In the genomic region with DNA sequence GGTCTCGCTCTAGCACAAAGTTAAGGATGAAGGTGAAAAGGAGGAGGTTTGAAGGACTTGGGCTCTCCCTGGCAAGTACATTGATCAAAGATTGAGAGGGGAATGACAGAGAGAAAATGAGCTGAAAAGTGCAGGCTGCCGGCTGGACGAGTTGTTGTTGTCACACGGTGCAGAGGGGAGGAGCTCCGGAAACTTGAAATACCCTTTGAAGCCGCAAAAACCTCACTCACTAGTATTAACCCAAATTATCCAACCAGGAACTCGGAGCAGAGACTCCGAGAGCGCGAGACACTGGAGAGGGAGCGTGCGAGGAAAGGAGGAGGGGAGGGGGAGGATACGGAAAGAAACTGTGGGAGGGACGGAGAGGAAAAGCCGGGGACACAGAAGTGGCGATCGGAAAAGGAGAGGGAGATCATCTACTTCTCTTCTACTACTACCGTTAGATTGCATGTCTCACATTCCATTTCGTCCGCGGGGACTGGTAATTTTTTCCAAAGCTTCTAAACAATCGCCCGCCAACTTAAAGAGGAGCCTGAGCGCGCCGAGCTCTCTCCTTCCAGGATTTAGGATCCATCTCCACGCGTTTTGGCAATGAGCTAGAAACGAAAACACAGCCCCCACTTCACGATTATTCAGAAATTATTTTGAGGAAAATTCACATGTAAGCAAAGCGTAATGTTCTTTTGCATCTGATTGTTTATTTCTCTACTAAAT, we compare ENCODE assay signal across 8 cellular contexts. TPM values are rescaled to one million over a fixed set of nuclear protein-coding genes. Genes with fewer than 3 reads are reported as not detected.
DNase-seq lines count a peak whose midpoint lies in the region; FAIRE-seq and TF ChIP-seq lines count a peak whose summit lies in the region.

A gene (minus strand): TSS at position 104 of the 714 bp plus-strand sequence.

- no peaks in the 10 kb centered on the region for H4K20me1 ChIP-seq in Karpas-422 (ENCODE audit: insufficient read depth, low read depth, low read length)

- WGBS in sigmoid colon, 2 donors, result 1 to 3% methylated on average over 31 of the region's 31 CpGs

- H3K27me3 ChIP-seq in ACC112 (ENCODE audit: insufficient read depth, low read length), result peaks cover 60% of the 10 kb centered on the region
- H3K27me3 ChIP-seq in bronchial epithelial cell (ENCODE audit: control insufficient read depth, insufficient read depth, low read length), result peaks cover 35% of the 10 kb centered on the region
- peaks cover 10 to 61% (median 20%) of the 10 kb centered on the region in 3 donors for H3K27me3 ChIP-seq in sigmoid colon
- no peaks in the 10 kb centered on the region for H3K27me3 ChIP-seq in Karpas-422 (ENCODE audit: low read length)

- no peaks in the 10 kb centered on the region for H3K36me3 ChIP-seq in ACC112 (ENCODE audit: insufficient read depth, low read length)
- H3K36me3 ChIP-seq in bronchial epithelial cell (ENCODE audit: control insufficient read depth, insufficient read depth, low read length), result no peaks in the 10 kb centered on the region
- no peaks in the 10 kb centered on the region for H3K36me3 ChIP-seq in sigmoid colon
- no peaks in the 10 kb centered on the region for H3K36me3 ChIP-seq in Karpas-422 (ENCODE audit: insufficient read depth, low read length)

- no peaks in the 10 kb centered on the region for H3K79me2 ChIP-seq in ACC112 (ENCODE audit: control insufficient read depth, insufficient read depth, low read length, unreplicated experiment)
- H3K79me2 ChIP-seq in Karpas-422 (ENCODE audit: low read length), result no peaks in the 10 kb centered on the region

- TF ChIP-seq CTCF in bronchial epithelial cell (IDR thresholded peaks at IDR 0.05; ENCODE audit: insufficient read depth, low read length, severe bottlenecking) (no peak), sigmoid colon (IDR thresholded peaks at IDR 0.05) (no peak)

- H3K9me2 ChIP-seq in Karpas-422 (replicated peaks; ENCODE audit: insufficient read depth, low read length), result no peaks in the 10 kb centered on the region

- peak within 1 kb of the TSS; percentile 38 for H2AFZ ChIP-seq in ACC112 (ENCODE audit: low read length, unreplicated experiment)
- no peak within 1 kb of the TSS for H2AFZ ChIP-seq in Karpas-422 (ENCODE audit: low read length)

- DNase-seq in GM12891 (ENCODE audit: insufficient read length, low spot score) (peak; percentile 26), HS-5 (ENCODE audit: low read depth) (peak; percentile 34), OCI-M1 (lab: John Stamatoyannopoulos, UW) (peak; percentile 82), bronchial epithelial cell (ENCODE audit: low read depth) (peak; percentile 8), inferior parietal cortex (ENCODE audit: extremely low spot score) (peak; percentile 23), sigmoid colon (no peak), Karpas-422 (no peak)

- FAIRE-seq in GM12891 (lab: Jason Lieb, UNC) (peak; percentile 9), bronchial epithelial cell (lab: Jason Lieb, UNC) (no peak)

- H3K27ac ChIP-seq in ACC112 (ENCODE audit: low read depth, low read length) (no peak within 1 kb of the TSS), sigmoid colon (peak within 1 kb of the TSS in 3 of 4 donors; percentile 12 to 42 (median 35)), Karpas-422 (ENCODE audit: low read length) (no peak within 1 kb of the TSS)

- H3K4me3 ChIP-seq in ACC112 (ENCODE audit: low read depth, low read length), result peak within 1 kb of the TSS; percentile 68
- peak within 1 kb of the TSS; percentile 27 for H3K4me3 ChIP-seq in bronchial epithelial cell (ENCODE audit: low read depth, low read length)
- H3K4me3 ChIP-seq in sigmoid colon, result peak within 1 kb of the TSS; percentile 26 to 53 (median 48)
- H3K4me3 ChIP-seq in Karpas-422 (ENCODE audit: low read length), result no peak within 1 kb of the TSS

- TF ChIP-seq EP300 in sigmoid colon (IDR thresholded peaks at IDR 0.05), result no peak

- no peak within 1 kb of the TSS for H3K9ac ChIP-seq in Karpas-422 (ENCODE audit: low read length)

- H3K4me2 ChIP-seq in Karpas-422 (ENCODE audit: low read depth, low read length, poor library complexity, severe bottlenecking), result no peak within 1 kb of the TSS

- H3K9me3 ChIP-seq in sigmoid colon (no peaks in the 10 kb centered on the region), Karpas-422 (ENCODE audit: low read length) (no peaks in the 10 kb centered on the region; the same call in 1 of the 2 replicates)

- intact Hi-C loops in sigmoid colon (cut with DNase I), result no loop called here

- peaks cover 2% of the 10 kb centered on the region for H3K4me1 ChIP-seq in ACC112 (ENCODE audit: control insufficient read depth, insufficient read depth, low read length, unreplicated experiment)
- H3K4me1 ChIP-seq in sigmoid colon, result peaks cover 0 to 32% (median 22%) of the 10 kb centered on the region in 4 donors
- H3K4me1 ChIP-seq in Karpas-422 (ENCODE audit: low read length), result no peaks in the 10 kb centered on the region

- TF ChIP-seq POLR2A in GM12891 (IDR thresholded peaks at IDR 0.05; ENCODE audit: low read depth, low read length) (no peak), sigmoid colon (IDR thresholded peaks at IDR 0.05) (no peak)

TF ChIP-seq in GM12891, 5 proteins besides CTCF, POLR2A, EP300 and RAD21:
- no peak for TF ChIP-seq POU2F2 (IDR thresholded peaks at IDR 0.05; ENCODE audit: low read depth, low read length)
- TF ChIP-seq PAX5 (IDR thresholded peaks at IDR 0.05; ENCODE audit: insufficient read depth, low read length, severe bottlenecking), result no peak
- TF ChIP-seq SPI1 (IDR thresholded peaks at IDR 0.05; ENCODE audit: low read depth, low read length), result no peak
- TF ChIP-seq POLR2AphosphoS5 (IDR thresholded peaks at IDR 0.05; ENCODE audit: low read depth, low read length), result no peak
- TF ChIP-seq TAF1 (IDR thresholded peaks at IDR 0.05; ENCODE audit: low read depth, low read length), result no peak

RNA-seq across cellular contexts. Expression of the gene that starts here (rescaled TPM):
- polyA plus RNA-seq in GM12891 (2012; ENCODE audit: low read depth, missing spikeins), result not detected
- total RNA-seq in bronchial epithelial cell, result not detected in 2 replicates
- total RNA-seq in sigmoid colon, result 1 to 10 TPM in 2 of 4 donors, under 1 TPM in 2; 0.49 to 1.9 (median 1.2) TPM
- 1 to 10 TPM; 1.4 to 1.8 (median 1.6) TPM for polyA plus RNA-seq in sigmoid colon
- total RNA-seq in Karpas-422 (2014; rRNA removed; shearing (Covaris generic); ENCODE audit: low replicate concordance), result not detected in 2 replicates

Comparison
In these comparisons a context has a peak if more than half of its experiments do, and no peak if none do; other contexts are left out.
1. Peak in DNase-seq and H3K4me3 ChIP-seq in bronchial epithelial cell; RNA of the gene not detected or under 1 TPM.
2. H3K27ac ChIP-seq: peak in sigmoid colon (3 of 4); none in ACC112 (single experiment) and Karpas-422 (single experiment).
3. DNase-seq: peak in GM12891 (single experiment), HS-5 (single experiment), OCI-M1 (single experiment) and inferior parietal cortex (single experiment); none in sigmoid colon (single experiment) and Karpas-422 (single experiment).